In the genomic region with DNA sequence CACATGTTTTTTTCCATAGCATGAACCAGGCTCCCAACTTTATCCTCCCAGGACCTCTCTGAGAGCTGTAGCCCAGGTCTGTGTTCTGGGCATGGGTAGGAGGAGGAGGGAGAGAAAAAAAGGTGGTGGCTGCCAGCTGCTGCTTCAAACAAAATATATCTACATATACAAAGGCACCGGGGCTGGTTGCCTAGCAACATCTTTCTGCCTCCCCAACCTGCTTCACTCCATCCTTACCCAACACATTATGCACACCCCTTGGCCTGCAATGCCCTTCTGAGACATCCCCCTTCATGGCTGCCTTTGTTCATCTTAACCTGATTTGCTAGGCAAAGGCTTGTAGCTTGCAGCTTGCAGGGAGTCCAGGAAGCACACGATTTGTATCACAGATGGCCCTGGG, we compare ENCODE assay signal across 11 cellular contexts. TPM values are rescaled to one million over a fixed set of nuclear protein-coding genes. Genes with fewer than 3 reads are reported as not detected.
DNase-seq lines count a peak whose midpoint lies in the region; ATAC-seq and TF ChIP-seq lines count a peak whose summit lies in the region.
"Had no signal": no experiment of that assay in that cellular context is flagged by ENCODE, and none has a peak within 500 bp of the region (broad histone marks: within the 10 kb centered on the region; RNA-seq: fewer than 3 reads in every experiment).

No MANE protein-coding gene starts in this region.

- no peak overlapping the region for H3K4me3 Mint-ChIP-seq in activated CD4-positive, alpha-beta T cell treated with anti-CD3 and anti-CD28 coated beads, Interleukin-2, amount 10 ng/mL, durations not matched to agents 7 days and 5 days

- no peak for TF ChIP-seq CTCF in foreskin keratinocyte (conservative IDR thresholded peaks at IDR 0.05)

- H3K27ac ChIP-seq in foreskin keratinocyte = no peak overlapping the region
- H3K27ac ChIP-seq: brain microvascular endothelial cell, skin epidermis had no signal

- peaks cover 31% of the 10 kb centered on the region for H3K4me1 Mint-ChIP-seq in activated CD4-positive, alpha-beta T cell treated with anti-CD3 and anti-CD28 coated beads, Interleukin-2, amount 10 ng/mL, durations not matched to agents 7 days and 5 days

- peaks cover 8% of the 10 kb centered on the region for H3K36me3 Mint-ChIP-seq in activated CD4-positive, alpha-beta T cell treated with anti-CD3 and anti-CD28 coated beads, Interleukin-2, amount 10 ng/mL, durations not matched to agents 7 days and 5 days (ENCODE audit: low read depth)

- no peaks in the 10 kb centered on the region for H3K27me3 Mint-ChIP-seq in activated CD4-positive, alpha-beta T cell treated with anti-CD3 and anti-CD28 coated beads, Interleukin-2, amount 10 ng/mL, durations not matched to agents 7 days and 5 days

- H3K27me3 ChIP-seq in foreskin keratinocyte = no peaks in the 10 kb centered on the region
- H3K27me3 ChIP-seq: brain microvascular endothelial cell had no signal

- CTCF ChIA-PET in activated CD4-positive, alpha-beta T cell treated with anti-CD3 and anti-CD28 coated beads, Interleukin-2, amount 10 ng/mL, durations not matched to agents 7 days and 5 days (lab: Charles Lee) = interaction anchor here (1.2 to 1.3 kb wide), 2 partner anchors 38 to 207 kb away, joined by 3 read pairs; no protein-coding TSS in a partner anchor

- POLR2A ChIA-PET in activated CD4-positive, alpha-beta T cell treated with anti-CD3 and anti-CD28 coated beads, Interleukin-2, amount 10 ng/mL, durations not matched to agents 7 days and 5 days (lab: Charles Lee) = no interaction called here

- DNase-seq in activated CD4-positive, alpha-beta T cell treated with anti-CD3 and anti-CD28 coated beads for 1 hour = peak; percentile 26
- no peak for DNase-seq in activated CD4-positive, alpha-beta T cell treated with anti-CD3 and anti-CD28 coated beads for 48 hours
- DNase-seq in NCI-H2029 (lab: John Stamatoyannopoulos, UW) = peak; percentile 26
- DNase-seq in activated CD4-positive, alpha-beta T cell treated with anti-CD3 and anti-CD28 coated beads, Interleukin-2, amount 10 ng/mL, durations not matched to agents 7 days and 5 days = peak; percentile 62
- peak; percentile 15 for DNase-seq in iPS DF 19.7 (ENCODE audit: low read depth, low spot score)
- DNase-seq in foreskin keratinocyte = no peak
- DNase-seq in GF-D8 (lab: John Stamatoyannopoulos, UW) = no peak
- DNase-seq: brain microvascular endothelial cell, NCI-H226 had no signal

- peak overlapping the region; percentile 77 for H3K27ac Mint-ChIP-seq in activated CD4-positive, alpha-beta T cell treated with anti-CD3 and anti-CD28 coated beads, Interleukin-2, amount 10 ng/mL, durations not matched to agents 7 days and 5 days

- H3K9me3 Mint-ChIP-seq in activated CD4-positive, alpha-beta T cell treated with anti-CD3 and anti-CD28 coated beads, Interleukin-2, amount 10 ng/mL, durations not matched to agents 7 days and 5 days = peaks cover 3% of the 10 kb centered on the region

- ATAC-seq in GM19324 (IDR thresholded peaks at IDR 0.05; ENCODE audit: low FRiP score, unreplicated experiment) (no peak), foreskin keratinocyte (no peak)

- H3K4me1 ChIP-seq in foreskin keratinocyte = peaks cover 6% of the 10 kb centered on the region

RNA-seq across cellular contexts. Expression of a gene that starts 27.2 kb away (rescaled TPM):
- 100 to 1,000 TPM; 260 to 274 TPM for total RNA-seq in activated CD4-positive, alpha-beta T cell treated with anti-CD3 and anti-CD28 coated beads, Interleukin-2, amount 10 ng/mL, durations not matched to agents 7 days and 5 days
- total RNA-seq in foreskin keratinocyte = 141 and 174 TPM in 2 replicates
- polyA plus RNA-seq in foreskin keratinocyte = 124 and 152 TPM in 2 replicates

Comparison
In these comparisons a context has a peak if more than half of its experiments do, and no peak if none do; other contexts are left out.
1. DNase-seq: peak in activated CD4-positive, alpha-beta T cell treated with anti-CD3 and anti-CD28 coated beads for 1 hour (single experiment), NCI-H2029 (single experiment), activated CD4-positive, alpha-beta T cell treated with anti-CD3 and anti-CD28 coated beads, Interleukin-2, amount 10 ng/mL, durations not matched to agents 7 days and 5 days (single experiment) and iPS DF 19.7 (single experiment); none in activated CD4-positive, alpha-beta T cell treated with anti-CD3 and anti-CD28 coated beads for 48 hours (single experiment), foreskin keratinocyte (0 of 2) and GF-D8 (single experiment).